In the genomic region with DNA sequence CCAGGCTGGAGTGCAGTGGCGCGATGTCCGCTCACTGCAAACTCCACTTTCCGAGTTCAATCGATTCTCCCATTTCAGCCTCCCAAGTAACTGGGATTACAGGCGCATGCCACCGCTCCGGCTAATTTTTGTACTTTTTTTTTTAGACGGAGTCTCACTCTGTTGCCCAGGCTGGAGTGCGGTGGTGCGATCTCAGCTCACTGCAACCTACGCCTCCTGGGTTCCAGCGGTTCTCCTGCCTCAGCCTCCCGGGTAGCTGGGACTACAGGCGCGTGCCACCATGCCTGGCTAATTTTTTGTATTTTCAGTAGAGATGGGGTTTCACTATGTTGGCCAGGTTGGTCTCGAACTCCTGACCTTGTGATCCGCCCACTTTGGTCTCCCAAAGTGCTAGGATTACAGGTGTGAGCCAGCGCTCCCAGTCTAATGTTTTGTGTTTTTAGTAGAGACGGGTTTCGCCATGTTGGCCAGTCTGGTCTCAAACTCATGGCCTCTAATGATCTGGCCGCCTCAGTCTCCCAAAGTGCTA, we compare ENCODE assay signal across 4 cellular contexts. TPM values are rescaled to one million over a fixed set of nuclear protein-coding genes. Genes with fewer than 3 reads are reported as not detected.
"Had no signal": no experiment of that assay in that cellular context is flagged by ENCODE, and none has a peak within 500 bp of the region (broad histone marks: within the 10 kb centered on the region; RNA-seq: fewer than 3 reads in every experiment).

No MANE protein-coding gene starts in this region.

RNA-seq across cellular contexts. Expression of a gene that starts 47.0 kb away (rescaled TPM):
- total RNA-seq: endothelial cell of umbilical vein, left ventricle myocardium inferior, right atrium auricular region, thoracic aorta had no signal
- polyA plus RNA-seq: endothelial cell of umbilical vein had no signal
